1 cellular context compared by ENCODE assay signal in genomic region chr20:51456511-51457280, GRCh38.
A peak's percentile ranks its signal among the peaks of the same experiment; 100 is the strongest.
TF ChIP-seq lines count a peak whose summit lies in the region.

No MANE protein-coding gene starts in this region.

TF ChIP-seq in HepG2, 621 proteins besides CTCF, POLR2A, EP300 and RAD21 (continued from another document):
- TF ChIP-seq HOMEZ (CRISPR knock-in tag; IDR thresholded peaks at IDR 0.05; ENCODE audit: low read depth) (peak; percentile 43; the same call in 1 of the 2 replicates), ZKSCAN8 (CRISPR knock-in tag; IDR thresholded peaks at IDR 0.05; ENCODE audit: borderline replicate concordance) (0 out of 2 replicates have a peak, but pooled peaks have one; percentile 31), RCOR2 (CRISPR knock-in tag; IDR thresholded peaks at IDR 0.05) (no peak), ZNF136 (CRISPR knock-in tag; IDR thresholded peaks at IDR 0.05; ENCODE audit: low read depth) (no peak), ZNF687 (CRISPR knock-in tag; IDR thresholded peaks at IDR 0.05) (peak; percentile 46; the same call in 1 of the 2 replicates), ZNF776 (CRISPR knock-in tag; IDR thresholded peaks at IDR 0.05) (no peak), TEAD3 (CRISPR knock-in tag; optimal IDR thresholded peaks at IDR 0.05; ENCODE audit: borderline replicate concordance) (peak; percentile 63), ZNF205 (CRISPR knock-in tag; IDR thresholded peaks at IDR 0.05) (no peak), MAFG (CRISPR knock-in tag; IDR thresholded peaks at IDR 0.05) (no peak), ZNF879 (CRISPR knock-in tag; IDR thresholded peaks at IDR 0.05) (no peak), HBP1 (CRISPR knock-in tag; IDR thresholded peaks at IDR 0.05; ENCODE audit: low read depth) (no peak), HNF1B (CRISPR knock-in tag; IDR thresholded peaks at IDR 0.05) (no peak)
